ENCODE assay signal across 29 cellular contexts in genomic region chr6:11858439-11858838, GRCh38.
"Had no signal": no experiment of that assay in that cellular context is flagged by ENCODE, and none has a peak within 500 bp of the region (broad histone marks: within the 10 kb centered on the region; RNA-seq: fewer than 3 reads in every experiment).

No MANE protein-coding gene starts in this region.

- H3K4me1 ChIP-seq: colonic mucosa, foreskin keratinocyte had no signal

- DNase-seq: colonic mucosa; cortex of kidney; dermis blood vessel endothelial cell; dorsolateral prefrontal cortex; effector CD4-positive, alpha-beta T cell; effector CD8-positive, alpha-beta T cell; effector memory CD4-positive, alpha-beta T cell; effector memory CD8-positive, alpha-beta T cell; endodermal cell; erythroblast; esophagus squamous epithelium; foreskin fibroblast; foreskin keratinocyte; foreskin melanocyte; gastrocnemius medialis; glutamatergic neuron; head of caudate nucleus; heart left ventricle; heart right ventricle had no signal

- H3K27me3 Mint-ChIP-seq: dendritic cell treated with granulocyte-macrophage colony-stimulating factor and Interleukin-4, amounts not matched to agents 40 ng/mL and 50 ng/mL, for 4 days had no signal

- H3K4me1 Mint-ChIP-seq: endodermal cell had no signal

- H3K27ac Mint-ChIP-seq: dendritic cell treated with granulocyte-macrophage colony-stimulating factor and Interleukin-4, amounts not matched to agents 40 ng/mL and 50 ng/mL, for 4 days; effector memory CD8-positive, alpha-beta T cell; endodermal cell had no signal

- ATAC-seq: effector memory CD8-positive, alpha-beta T cell; esophagus mucosa; foreskin keratinocyte; gastrocnemius medialis; gastroesophageal sphincter; heart left ventricle; heart right ventricle had no signal

- H3K4me3 ChIP-seq: colonic mucosa, coronary artery, dorsolateral prefrontal cortex, esophagus muscularis mucosa, esophagus squamous epithelium, gastrocnemius medialis, gastroesophageal sphincter, heart left ventricle, heart right ventricle had no signal

- H3K9me3 ChIP-seq: colonic mucosa, esophagus muscularis mucosa, esophagus squamous epithelium, gastrocnemius medialis, gastroesophageal sphincter, heart left ventricle had no signal

- H3K36me3 ChIP-seq: colonic mucosa, esophagus muscularis mucosa, esophagus squamous epithelium, gastrocnemius medialis, gastroesophageal sphincter, heart left ventricle, heart right ventricle had no signal

- H3K27me3 ChIP-seq: colonic mucosa, dorsolateral prefrontal cortex, esophagus muscularis mucosa, esophagus squamous epithelium, foreskin keratinocyte, gastrocnemius medialis, gastroesophageal sphincter, heart left ventricle, heart right ventricle had no signal

- H3K27ac ChIP-seq: colonic mucosa, coronary artery, dorsolateral prefrontal cortex, epithelial cell of prostate, esophagus muscularis mucosa, esophagus squamous epithelium, foreskin keratinocyte, gastrocnemius medialis, gastroesophageal sphincter, heart left ventricle, heart right ventricle had no signal

- H3K9me3 Mint-ChIP-seq: dendritic cell treated with granulocyte-macrophage colony-stimulating factor and Interleukin-4, amounts not matched to agents 40 ng/mL and 50 ng/mL, for 4 days; effector memory CD8-positive, alpha-beta T cell; endodermal cell had no signal

- FAIRE-seq: colon, endometrium, endothelial cell of umbilical vein, frontal cortex had no signal

- H3K4me3 Mint-ChIP-seq: dendritic cell treated with granulocyte-macrophage colony-stimulating factor and Interleukin-4, amounts not matched to agents 40 ng/mL and 50 ng/mL, for 4 days; effector memory CD8-positive, alpha-beta T cell; endodermal cell had no signal
